In the genomic region with DNA sequence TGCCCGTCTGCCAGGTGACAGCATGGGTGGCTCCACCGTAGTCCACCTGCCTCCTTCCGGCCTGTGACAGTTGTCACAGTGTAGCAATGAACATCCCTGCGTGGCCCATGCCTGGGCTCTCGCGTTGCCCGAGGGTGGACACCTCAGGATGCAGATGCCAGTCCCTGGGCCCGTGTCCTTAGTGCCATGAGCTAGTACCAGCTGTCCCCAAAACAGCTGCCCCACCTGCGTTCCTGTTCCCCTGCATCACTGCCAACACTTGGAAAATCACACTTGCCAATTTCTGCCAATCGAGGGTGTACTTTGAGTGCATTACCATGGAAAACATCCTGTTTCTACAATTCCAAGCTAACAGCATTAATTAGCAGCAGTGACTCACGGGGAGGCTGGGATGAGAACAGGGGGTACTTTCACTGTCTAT, we compare ENCODE assay signal across 1 cellular context.
TF ChIP-seq lines count a peak whose summit lies in the region.

No MANE protein-coding gene starts in this region.

TF ChIP-seq in H1, 55 proteins besides CTCF, POLR2A, EP300 and RAD21:
- no peak for TF ChIP-seq EGR1 (IDR thresholded peaks at IDR 0.05; ENCODE audit: borderline replicate concordance, low read depth, low read length)
- TF ChIP-seq PHF8 (conservative IDR thresholded peaks at IDR 0.05; ENCODE audit: low read depth, low read length) = no peak
- TF ChIP-seq CEBPB (IDR thresholded peaks at IDR 0.05; ENCODE audit: low read depth, low read length) = no peak
TF ChIP-seq in H1: peak in this region for 0.
